22 cellular contexts compared by ENCODE assay signal in genomic region chrX:24748196-24748595, GRCh38. TPM values are rescaled to one million over a fixed set of nuclear protein-coding genes. Genes with fewer than 3 reads are reported as not detected.
DNase-seq lines count a peak whose midpoint lies in the region; ATAC-seq and TF ChIP-seq lines count a peak whose summit lies in the region.
"Had no signal": no experiment of that assay in that cellular context is flagged by ENCODE, and none has a peak within 500 bp of the region (broad histone marks: within the 10 kb centered on the region; RNA-seq: fewer than 3 reads in every experiment).

No MANE protein-coding gene starts in this region.

- DNase-seq in G401 (ENCODE audit: low spot score) (peak; percentile 3), epithelial cell of esophagus (ENCODE audit: low read depth) (peak; percentile 34), DMS114 treated with DMSO at 0.1 percent for 48 hours (lab: John Stamatoyannopoulos, UW; ENCODE audit: unreplicated experiment) (no peak), CD1c-positive myeloid dendritic cell (ENCODE audit: extremely low spot score) (no peak)
- DNase-seq: 8988T; ACHN; AML-193; C1 segment of cervical spinal cord; CD4-positive, alpha-beta T cell; CD8-positive, alpha-beta memory T cell; DMS153; DND-41; GDM1; GM23248; H7; HCEC 1CT had no signal

- no peak overlapping the region for H3K4me3 ChIP-seq in epithelial cell of esophagus (ENCODE audit: low read length)
- H3K4me3 ChIP-seq: A549, GM12878, GM23248 had no signal

- in situ Hi-C loops in G401 (cut with HindIII; ENCODE audit: low sequenced_read_pairs), result no loop called here

- no peak for TF ChIP-seq CTCF in 22Rv1 (IDR thresholded peaks at IDR 0.05)
- no peak for TF ChIP-seq CTCF in VCaP (conservative IDR thresholded peaks at IDR 0.05)
- no peak for TF ChIP-seq CTCF in epithelial cell of esophagus (IDR thresholded peaks at IDR 0.05; ENCODE audit: insufficient read depth, low read depth, low read length, missing control alignments)

- ATAC-seq in HG02885 (IDR thresholded peaks at IDR 0.05; ENCODE audit: poor library complexity, unreplicated experiment) (no peak), GM18858 (IDR thresholded peaks at IDR 0.05; ENCODE audit: unreplicated experiment) (no peak)
- ATAC-seq: A549, GM12878 had no signal

- peak overlapping the region; percentile 56 for H3K27ac ChIP-seq in 22Rv1
- peak overlapping the region; percentile 78 for H3K27ac ChIP-seq in VCaP
- H3K27ac ChIP-seq: A549, GM23248 had no signal

RNA-seq across cellular contexts. Expression of gene POLA1, which starts 54.5 kb away (rescaled TPM):
- 6.6 and 15.1 TPM in 2 replicates for total RNA-seq in G401 (2014; rRNA removed; shearing (Covaris generic))

Comparison
In these comparisons a context has a peak if more than half of its experiments do, and no peak if none do; other contexts are left out.
1. DNase-seq: peak in G401 (single experiment) and epithelial cell of esophagus (single experiment); none in DMS114 treated with DMSO at 0.1 percent for 48 hours (single experiment) and CD1c-positive myeloid dendritic cell (single experiment).